ENCODE assay signal across 8 cellular contexts in the genomic region with DNA sequence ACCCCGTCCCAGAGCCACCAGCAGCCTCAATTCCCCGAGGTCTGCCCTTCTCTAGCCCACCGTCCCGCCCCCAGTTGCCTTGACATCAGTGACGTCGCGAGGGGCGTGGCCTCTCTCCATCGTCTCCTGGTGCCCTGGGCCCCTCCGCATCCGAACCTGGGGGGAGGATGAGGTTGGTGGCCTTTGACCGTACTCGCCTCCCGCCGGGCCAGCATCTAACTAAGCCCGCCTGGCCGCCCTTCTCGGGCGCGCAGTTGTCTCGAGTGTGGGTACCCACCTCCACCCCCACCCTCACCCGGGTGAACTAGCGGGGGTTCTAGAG. TPM values are rescaled to one million over a fixed set of nuclear protein-coding genes. Genes with fewer than 3 reads are reported as not detected.
DNase-seq lines count a peak whose midpoint lies in the region; ATAC-seq and TF ChIP-seq lines count a peak whose summit lies in the region.

No MANE protein-coding gene starts in this region.

- peaks cover 19% of the 10 kb centered on the region for H3K27me3 ChIP-seq in endodermal cell (ENCODE audit: control insufficient read depth, insufficient read depth, low read length, poor library complexity, severe bottlenecking)

- H3K4me3 Mint-ChIP-seq in endodermal cell (peak overlapping the region; percentile 73), mesothelial cell of epicardium (peak overlapping the region; percentile 82)

- H3K9ac ChIP-seq in endodermal cell (ENCODE audit: extremely low read depth, low read length, poor library complexity, severe bottlenecking), result peak overlapping the region; percentile 44

- H3K4me1 Mint-ChIP-seq in endodermal cell, result peaks cover 25% of the 10 kb centered on the region
- peaks cover 51% of the 10 kb centered on the region for H3K4me1 Mint-ChIP-seq in mesothelial cell of epicardium

- peak overlapping the region; percentile 85 for H3K4me3 ChIP-seq in endodermal cell (ENCODE audit: low read length)

- H3K36me3 Mint-ChIP-seq in endodermal cell (ENCODE audit: low read depth) (no peaks in the 10 kb centered on the region), mesothelial cell of epicardium (no peaks in the 10 kb centered on the region)

- WGBS in endodermal cell (ENCODE audit: insufficient coverage in 1 of 2, insufficient read length in 1 of 2), 2 experiments, result 0% methylated on average over 2 to 23 of the region's 23 CpGs

- peaks cover 47% of the 10 kb centered on the region for H3K27me3 Mint-ChIP-seq in endodermal cell (ENCODE audit: insufficient read depth)
- H3K27me3 Mint-ChIP-seq in mesothelial cell of epicardium (ENCODE audit: low read depth), result peaks cover 3% of the 10 kb centered on the region

- H3K27ac ChIP-seq in endodermal cell (ENCODE audit: low read depth, low read length), result peak overlapping the region; percentile 93

- H3K9me3 Mint-ChIP-seq in endodermal cell (no peaks in the 10 kb centered on the region), mesothelial cell of epicardium (no peaks in the 10 kb centered on the region)

- DNase-seq in CD1c-positive myeloid dendritic cell (ENCODE audit: extremely low spot score) (peak; percentile 72), NOMO-1 treated with DMSO at 0.1 percent for 48 hours (lab: John Stamatoyannopoulos, UW; ENCODE audit: unreplicated experiment) (peak; percentile 77), endodermal cell (peak; percentile 98), mesothelial cell of epicardium (ENCODE audit: low spot score in 2 of 2, unreplicated experiment in 2 of 2) (peak; percentile 79 to 89)
- DNase-seq in activated CD8-positive, alpha-beta memory T cell treated with anti-CD3 and anti-CD28 coated beads, Interleukin-2, amount 50 U/mL, for 24 hours (ENCODE audit: extremely low read depth), result peak; percentile 91
- peak; percentile 79 to 88 for DNase-seq in stimulated activated CD8-positive, alpha-beta memory T cell treated with anti-CD3 and anti-CD28 coated beads, Interleukin-15, amount 100 ng/mL, for 4 hours (ENCODE audit: low read depth in 2 of 2)

- peaks cover 3% of the 10 kb centered on the region for H3K4me1 ChIP-seq in endodermal cell (ENCODE audit: control insufficient read depth, insufficient read depth, low read length)

- no peak for TF ChIP-seq CTCF in endodermal cell (conservative IDR thresholded peaks at IDR 0.05)
- TF ChIP-seq CTCF in mesothelial cell of epicardium (IDR thresholded peaks at IDR 0.05; ENCODE audit: unreplicated experiment), result no peak

- no peaks in the 10 kb centered on the region for H3K9me3 ChIP-seq in endodermal cell (ENCODE audit: control insufficient read depth, low read length)

- H3K36me3 ChIP-seq in endodermal cell (ENCODE audit: control insufficient read depth, insufficient read depth, low read length), result no peaks in the 10 kb centered on the region

- H3K27ac Mint-ChIP-seq in endodermal cell (peak overlapping the region; percentile 85), mesothelial cell of epicardium (peak overlapping the region; percentile 98)

- ATAC-seq in GM19372 (IDR thresholded peaks at IDR 0.05; ENCODE audit: low read depth, unreplicated experiment) (peak; percentile 37), HG03521 (IDR thresholded peaks at IDR 0.05; ENCODE audit: unreplicated experiment) (peak; percentile 44)

RNA-seq across cellular contexts. Expression of a gene that starts 5.5 kb away (rescaled TPM):
- total RNA-seq in endodermal cell, result under 1 TPM; 0.57 to 0.93 TPM
- polyA plus RNA-seq in endodermal cell (2013, experiment 1 of 2), result 2.4 TPM
- polyA plus RNA-seq in endodermal cell (2013, experiment 2 of 2), result 1.8 TPM
- 3.3 to 4.9 TPM (median 4.2 TPM) in 3 replicates for total RNA-seq in mesothelial cell of epicardium

RNA-seq across cellular contexts. Expression of a gene that starts 42.7 kb away (rescaled TPM):
- total RNA-seq in endodermal cell (10 to 100 TPM; 27.0 to 53.3 TPM), mesothelial cell of epicardium (7.3 to 7.6 TPM (median 7.3 TPM) in 3 replicates)
- polyA plus RNA-seq in endodermal cell (2013, experiment 1 of 2), result 22.6 TPM
- polyA plus RNA-seq in endodermal cell (2013, experiment 2 of 2), result 22.4 TPM

RNA-seq across cellular contexts. Expression of a gene that starts 45.0 kb away (rescaled TPM):
- 1 to 10 TPM; 1.1 to 2.1 TPM for total RNA-seq in endodermal cell
- polyA plus RNA-seq in endodermal cell (2013, experiment 1 of 2), result 1.1 TPM
- polyA plus RNA-seq in endodermal cell (2013, experiment 2 of 2), result 0.95 TPM
- total RNA-seq in mesothelial cell of epicardium, result not detected in 3 replicates

RNA-seq across cellular contexts. Expression of a gene that starts 49.4 kb away (rescaled TPM):
- total RNA-seq in endodermal cell (not detected), mesothelial cell of epicardium (0.40 TPM in 1 of 3 replicates, not detected in the others)
- not detected for polyA plus RNA-seq in endodermal cell (2013, experiment 1 of 2)
- not detected for polyA plus RNA-seq in endodermal cell (2013, experiment 2 of 2)

Comparison
In these comparisons a context has a peak if more than half of its experiments do, and no peak if none do; other contexts are left out.
1. Peak in every context shown above with its lines: DNase-seq, ATAC-seq, H3K4me3 ChIP-seq and H3K27ac ChIP-seq.